In the genomic region with DNA sequence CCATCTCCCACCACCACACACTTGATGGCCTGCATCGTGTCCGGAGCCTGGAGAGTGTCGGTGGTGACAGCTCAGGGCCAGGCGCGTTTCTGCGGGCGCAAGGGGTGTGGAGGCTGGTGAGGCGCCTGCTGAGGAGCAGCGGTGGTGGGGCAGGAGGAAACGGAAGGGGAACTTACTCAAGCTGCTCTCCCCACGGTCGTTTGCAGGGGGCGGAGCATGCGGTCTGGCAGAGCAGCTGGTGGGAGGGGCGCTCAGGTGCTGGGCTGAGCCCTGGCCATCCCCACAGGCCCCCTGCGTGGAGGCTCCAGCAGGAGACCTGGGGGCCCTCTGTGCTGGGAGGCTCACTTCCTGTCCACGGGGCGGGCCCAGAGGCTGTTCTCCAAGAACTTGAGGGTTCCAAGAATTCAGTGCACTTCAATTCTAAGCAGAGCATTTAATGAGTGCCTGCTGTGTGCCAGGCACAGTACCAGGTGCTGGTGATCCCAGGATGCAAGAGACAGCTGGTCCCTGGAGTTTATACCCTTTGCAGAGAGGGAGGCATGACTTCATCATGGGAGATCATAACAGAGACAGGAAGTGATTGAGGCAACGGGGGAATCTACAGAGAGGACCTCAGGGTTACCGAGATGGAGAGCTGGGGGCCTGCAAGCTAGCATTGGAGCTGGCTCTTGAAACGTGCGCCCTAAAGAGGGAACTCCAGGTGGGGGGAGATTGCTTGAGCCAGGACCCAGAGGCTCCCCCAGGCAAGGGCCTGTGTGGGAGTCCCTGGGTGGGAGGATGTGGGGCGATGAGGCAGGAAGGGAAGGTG, we compare ENCODE assay signal across 8 cellular contexts. TPM values are rescaled to one million over a fixed set of nuclear protein-coding genes. Genes with fewer than 3 reads are reported as not detected.
A peak's percentile ranks its signal among the peaks of the same experiment; 100 is the strongest.
DNase-seq lines count a peak whose midpoint lies in the region; FAIRE-seq and TF ChIP-seq lines count a peak whose summit lies in the region.

A gene (minus strand): TSS at position 156 of the 808 bp plus-strand sequence. CDS start 121 bp downstream, at position 35.

- H3K4me3 ChIP-seq in AG10803 (ENCODE audit: low read length) (peak within 1 kb of the TSS; percentile 61), astrocyte of the spinal cord (ENCODE audit: low read depth, low read length) (peak within 1 kb of the TSS; percentile 39)

- peak; percentile 98 for FAIRE-seq in GM19239 (lab: Jason Lieb, UNC)

- DNase-seq in AG10803 (ENCODE audit: low read depth) (peak; percentile 60), GM19239 (ENCODE audit: insufficient read length, low spot score) (no peak), HT-29 (ENCODE audit: low spot score) (peak; percentile 32), UCSD-AML1 (lab: John Stamatoyannopoulos, UW; ENCODE audit: unreplicated experiment) (peak; percentile 94), astrocyte of the spinal cord (ENCODE audit: low read depth, low spot score) (peak; percentile 55), kidney tubule cell (ENCODE audit: low spot score) (peak; percentile 85), DMS153 treated with DMSO at 0.1 percent for 48 hours (lab: John Stamatoyannopoulos, UW; ENCODE audit: unreplicated experiment) (no peak)
- peak; percentile 81 to 82 (median 82) for DNase-seq in stimulated activated CD4-positive, alpha-beta T cell treated with anti-CD3 and anti-CD28 coated beads, TNF-alpha, amount 100 ng/mL, for 4 hours (ENCODE audit: low read depth in 3 of 3)

- TF ChIP-seq CTCF in AG10803 (conservative IDR thresholded peaks at IDR 0.05; ENCODE audit: low read length) (no peak), astrocyte of the spinal cord (IDR thresholded peaks at IDR 0.05; ENCODE audit: low read depth, low read length) (no peak)

- in situ Hi-C loops in astrocyte of the spinal cord (cut with HindIII; ENCODE audit: low sequenced_read_pairs), result no loop called here

RNA-seq across cellular contexts. Expression of the gene that starts here (rescaled TPM):
- total RNA-seq in HT-29 (2014; rRNA removed; shearing (Covaris generic)), result 6.7 and 7.3 TPM in 2 replicates

Comparison
In these comparisons a context has a peak if more than half of its experiments do, and no peak if none do; other contexts are left out.
1. DNase-seq: peak in AG10803 (single experiment), HT-29 (single experiment), UCSD-AML1 (single experiment), astrocyte of the spinal cord (single experiment), kidney tubule cell (single experiment) and stimulated activated CD4-positive, alpha-beta T cell treated with anti-CD3 and anti-CD28 coated beads, TNF-alpha, amount 100 ng/mL, for 4 hours (3 of 3); none in GM19239 (single experiment) and DMS153 treated with DMSO at 0.1 percent for 48 hours (single experiment).